11 cellular contexts compared by ENCODE assay signal in the genomic region with DNA sequence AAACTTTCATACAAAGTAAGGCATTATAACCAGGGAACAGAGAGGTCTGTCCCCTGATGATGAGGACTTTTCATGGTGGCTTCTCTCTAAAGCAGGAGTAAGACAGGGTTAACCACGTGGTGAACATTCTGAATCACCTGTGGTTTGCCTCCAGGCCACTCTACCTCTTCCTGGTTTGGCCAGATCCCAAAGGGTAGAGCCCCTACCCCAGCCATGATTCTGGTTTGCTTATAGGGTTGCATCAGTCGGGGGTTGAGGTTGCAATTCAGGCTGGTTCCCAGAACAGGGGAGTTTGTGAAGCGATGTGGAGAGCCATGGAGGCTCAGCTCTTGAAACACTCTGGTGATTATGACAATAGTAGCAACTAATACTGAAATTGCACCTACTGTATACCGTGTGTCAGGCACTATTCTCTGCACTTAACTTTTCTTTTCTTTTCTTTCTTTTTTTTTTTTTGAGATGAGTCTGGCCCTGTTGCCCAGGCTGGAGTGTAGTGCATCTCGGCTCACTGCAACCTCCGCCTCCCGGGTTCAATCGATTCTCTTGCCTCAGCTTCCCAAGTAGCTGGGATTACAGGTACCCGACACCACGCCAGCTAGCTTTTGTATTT. TPM values are rescaled to one million over a fixed set of nuclear protein-coding genes. Genes with fewer than 3 reads are reported as not detected.
A peak's percentile ranks its signal among the peaks of the same experiment; 100 is the strongest.
DNase-seq lines count a peak whose midpoint lies in the region; ATAC-seq and TF ChIP-seq lines count a peak whose summit lies in the region.
"Had no signal": no experiment of that assay in that cellular context is flagged by ENCODE, and none has a peak within 500 bp of the region (broad histone marks: within the 10 kb centered on the region; RNA-seq: fewer than 3 reads in every experiment).

No MANE protein-coding gene starts in this region.

- H3K27me3 Mint-ChIP-seq in activated T-cell treated with anti-CD3 and anti-CD28 coated beads, Interleukin-2, amount 50 U/mL, for 72 hours (ENCODE audit: low read depth): peaks cover 16% of the 10 kb centered on the region
- peaks cover 39% of the 10 kb centered on the region for H3K27me3 Mint-ChIP-seq in stimulated activated naive CD8-positive, alpha-beta T cell treated with anti-CD3 and anti-CD28 coated beads, Interleukin-15, amount 100 ng/mL, for 72 hours

- peak; percentile 48 for DNase-seq in stimulated activated CD4-positive, alpha-beta T cell treated with anti-CD3 and anti-CD28 coated beads, Interleukin-15, amount 100 ng/mL, for 24 hours
- DNase-seq in stimulated activated CD4-positive, alpha-beta T cell treated with anti-CD3 and anti-CD28 coated beads, Interleukin-12 subunit alpha, Interleukin-12 subunit beta, amount 100 ng/mL, for 4 hours: no peak
- DNase-seq in activated T-cell treated with anti-CD3 and anti-CD28 coated beads, Interleukin-2, amount 50 U/mL, for 72 hours: peak; percentile 84 to 87
- peak; percentile 69 to 94 for DNase-seq in stimulated activated naive CD8-positive, alpha-beta T cell treated with anti-CD3 and anti-CD28 coated beads, Interleukin-15, amount 100 ng/mL, for 72 hours
- DNase-seq in inferior parietal cortex (ENCODE audit: extremely low spot score) (no peak), cerebellum (ENCODE audit: low spot score) (no peak), GM13976 (ENCODE audit: low spot score) (no peak)

- no peaks in the 10 kb centered on the region for H3K9me3 Mint-ChIP-seq in activated T-cell treated with anti-CD3 and anti-CD28 coated beads, Interleukin-2, amount 50 U/mL, for 72 hours
- H3K9me3 Mint-ChIP-seq in stimulated activated naive CD8-positive, alpha-beta T cell treated with anti-CD3 and anti-CD28 coated beads, Interleukin-15, amount 100 ng/mL, for 72 hours: no peaks in the 10 kb centered on the region
- H3K9me3 Mint-ChIP-seq: neural crest cell had no signal

- ATAC-seq in HG03439 (IDR thresholded peaks at IDR 0.05; ENCODE audit: unreplicated experiment): peak; percentile 46
- peak; percentile 93 to 94 for ATAC-seq in activated T-cell treated with anti-CD3 and anti-CD28 coated beads, Interleukin-2, amount 50 U/mL, for 72 hours (replicated peaks in 1 of 2)
- peak; percentile 95 for ATAC-seq in stimulated activated naive CD8-positive, alpha-beta T cell treated with anti-CD3 and anti-CD28 coated beads, Interleukin-15, amount 100 ng/mL, for 72 hours

- peak overlapping the region; percentile 71 for H3K27ac Mint-ChIP-seq in activated T-cell treated with anti-CD3 and anti-CD28 coated beads, Interleukin-2, amount 50 U/mL, for 72 hours
- H3K27ac Mint-ChIP-seq in stimulated activated naive CD8-positive, alpha-beta T cell treated with anti-CD3 and anti-CD28 coated beads, Interleukin-15, amount 100 ng/mL, for 72 hours: peak overlapping the region; percentile 6 to 89

- in situ Hi-C loops in GM13976 (cut with MboI; ENCODE audit: low sequenced_read_pairs, unreplicated experiment): no loop called here

- H3K4me3 Mint-ChIP-seq in activated T-cell treated with anti-CD3 and anti-CD28 coated beads, Interleukin-2, amount 50 U/mL, for 72 hours: peak overlapping the region; percentile 22 to 50
- peak overlapping the region in 1 of 2 donors; percentile 1 for H3K4me3 Mint-ChIP-seq in stimulated activated naive CD8-positive, alpha-beta T cell treated with anti-CD3 and anti-CD28 coated beads, Interleukin-15, amount 100 ng/mL, for 72 hours

- H3K4me1 Mint-ChIP-seq in activated T-cell treated with anti-CD3 and anti-CD28 coated beads, Interleukin-2, amount 50 U/mL, for 72 hours (ENCODE audit: low read depth): peaks cover 67% of the 10 kb centered on the region
- H3K4me1 Mint-ChIP-seq in stimulated activated naive CD8-positive, alpha-beta T cell treated with anti-CD3 and anti-CD28 coated beads, Interleukin-15, amount 100 ng/mL, for 72 hours: peaks cover 53% of the 10 kb centered on the region
- H3K4me1 Mint-ChIP-seq: neural crest cell had no signal

- no peaks in the 10 kb centered on the region for H3K36me3 Mint-ChIP-seq in activated T-cell treated with anti-CD3 and anti-CD28 coated beads, Interleukin-2, amount 50 U/mL, for 72 hours (ENCODE audit: insufficient read depth in 2 of 2)

- no peak for TF ChIP-seq CTCF in GM13976 (IDR thresholded peaks at IDR 0.05; ENCODE audit: borderline replicate concordance, control extremely low read depth, extremely low read depth, insufficient read depth, missing control alignments)

RNA-seq across cellular contexts. Expression of a gene that starts 8.3 kb away (rescaled TPM):
- total RNA-seq in activated T-cell treated with anti-CD3 and anti-CD28 coated beads, Interleukin-2, amount 50 U/mL, for 72 hours: under 1 TPM; 0.35 to 0.72 TPM
- total RNA-seq in cerebellum: not detected
- total RNA-seq: dermis microvascular lymphatic vessel endothelial cell, HT1080, neural crest cell had no signal

RNA-seq across cellular contexts. Expression of a gene that starts 36.8 kb away (rescaled TPM):
- total RNA-seq in activated T-cell treated with anti-CD3 and anti-CD28 coated beads, Interleukin-2, amount 50 U/mL, for 72 hours: 1 to 10 TPM; 5.5 to 9.0 TPM
- 11.9 TPM for total RNA-seq in cerebellum

RNA-seq across cellular contexts. Expression of a gene that starts 54.8 kb away (rescaled TPM):
- 100 to 1,000 TPM; 187 to 196 TPM for total RNA-seq in activated T-cell treated with anti-CD3 and anti-CD28 coated beads, Interleukin-2, amount 50 U/mL, for 72 hours
- 70.9 TPM for total RNA-seq in cerebellum

Comparison
In these comparisons a context has a peak if more than half of its experiments do, and no peak if none do; other contexts are left out.
1. DNase-seq: peak in stimulated activated CD4-positive, alpha-beta T cell treated with anti-CD3 and anti-CD28 coated beads, Interleukin-15, amount 100 ng/mL, for 24 hours (single experiment), activated T-cell treated with anti-CD3 and anti-CD28 coated beads, Interleukin-2, amount 50 U/mL, for 72 hours (2 of 2) and stimulated activated naive CD8-positive, alpha-beta T cell treated with anti-CD3 and anti-CD28 coated beads, Interleukin-15, amount 100 ng/mL, for 72 hours (2 of 2); none in stimulated activated CD4-positive, alpha-beta T cell treated with anti-CD3 and anti-CD28 coated beads, Interleukin-12 subunit alpha, Interleukin-12 subunit beta, amount 100 ng/mL, for 4 hours (single experiment), inferior parietal cortex (single experiment), cerebellum (single experiment) and GM13976 (single experiment).
2. Peak in every context shown above with its lines, with median percentiles within 50 percentile points of each other: ATAC-seq.